Comparison of ENCODE assay signal across 12 cellular contexts in genomic region chr7:87851242-87851641, GRCh38.
"Had no signal": no experiment of that assay in that cellular context is flagged by ENCODE, and none has a peak within 500 bp of the region (broad histone marks: within the 10 kb centered on the region; RNA-seq: fewer than 3 reads in every experiment).

No MANE protein-coding gene starts in this region.

- H3K27ac Mint-ChIP-seq: activated B cell treated with CpG ODN at 0.5 μM for 24 hours; activated naive CD8-positive, alpha-beta T cell treated with anti-CD3 and anti-CD28 coated beads, Interleukin-2, amount 10 ng/mL, durations not matched to agents 7 days and 5 days; activated T-cell treated with anti-CD3 and anti-CD28 coated beads, Interleukin-2, amount 50 U/mL, for 24 hours had no signal

- H3K27ac ChIP-seq: cardiac muscle cell, gastroesophageal sphincter, skin epidermis had no signal

- H3K27me3 ChIP-seq: cardiac muscle cell, gastroesophageal sphincter had no signal

- H3K4me3 ChIP-seq: cardiac muscle cell, gastroesophageal sphincter, skin epidermis had no signal

- DNase-seq: activated B cell treated with CpG ODN at 0.5 μM for 24 hours; activated CD4-positive, alpha-beta T cell treated with anti-CD3 and anti-CD28 coated beads, Interleukin-2, amount 50 U/mL, for 1 hour; activated effector memory CD4-positive, alpha-beta T cell treated with anti-CD3 and anti-CD28 coated beads, Interleukin-2, amount 50 U/mL, for 16 hours; activated naive CD8-positive, alpha-beta T cell treated with anti-CD3 and anti-CD28 coated beads, Interleukin-2, amount 10 ng/mL, durations not matched to agents 7 days and 5 days; activated T-cell treated with anti-CD3 and anti-CD28 coated beads, Interleukin-2, amount 50 U/mL, for 24 hours; anterior cingulate cortex; kidney glomerular epithelial cell; mesendoderm; stimulated activated CD4-positive, alpha-beta T cell treated with anti-CD3 and anti-CD28 coated beads, Interleukin-4, amount 100 ng/mL, for 4 hours had no signal

- H3K9me3 Mint-ChIP-seq: activated B cell treated with CpG ODN at 0.5 μM for 24 hours; activated naive CD8-positive, alpha-beta T cell treated with anti-CD3 and anti-CD28 coated beads, Interleukin-2, amount 10 ng/mL, durations not matched to agents 7 days and 5 days; activated T-cell treated with anti-CD3 and anti-CD28 coated beads, Interleukin-2, amount 50 U/mL, for 24 hours had no signal

- H3K9me3 ChIP-seq: gastroesophageal sphincter had no signal

- H3K4me3 Mint-ChIP-seq: activated B cell treated with CpG ODN at 0.5 μM for 24 hours; activated naive CD8-positive, alpha-beta T cell treated with anti-CD3 and anti-CD28 coated beads, Interleukin-2, amount 10 ng/mL, durations not matched to agents 7 days and 5 days; activated T-cell treated with anti-CD3 and anti-CD28 coated beads, Interleukin-2, amount 50 U/mL, for 24 hours had no signal

- H3K4me1 ChIP-seq: gastroesophageal sphincter had no signal

- H3K27me3 Mint-ChIP-seq: activated B cell treated with CpG ODN at 0.5 μM for 24 hours; activated naive CD8-positive, alpha-beta T cell treated with anti-CD3 and anti-CD28 coated beads, Interleukin-2, amount 10 ng/mL, durations not matched to agents 7 days and 5 days; activated T-cell treated with anti-CD3 and anti-CD28 coated beads, Interleukin-2, amount 50 U/mL, for 24 hours had no signal

- ATAC-seq: gastroesophageal sphincter had no signal
